In the genomic region with DNA sequence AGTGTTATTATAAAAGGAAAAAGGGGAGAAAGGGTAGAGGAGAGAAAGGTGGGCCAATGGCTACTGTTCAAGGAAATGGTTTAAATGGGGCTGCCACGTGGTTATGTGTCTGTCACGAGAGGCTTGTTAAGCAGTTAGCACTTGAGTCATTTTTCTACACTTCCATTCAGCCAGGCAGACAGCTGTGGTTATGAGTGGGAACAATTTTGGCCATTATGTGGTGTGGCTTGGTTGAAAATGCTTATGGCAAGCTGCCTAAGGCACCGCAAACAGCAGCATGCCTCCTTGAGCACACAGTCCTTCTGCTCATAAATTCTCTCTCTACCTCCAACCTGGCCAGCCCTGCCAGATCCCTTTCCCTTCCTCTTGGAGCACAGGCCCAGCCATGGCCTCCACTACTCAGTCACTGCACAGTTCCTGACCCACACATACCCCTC, we compare ENCODE assay signal across 1 cellular context.
TF ChIP-seq lines count a peak whose summit lies in the region.

No MANE protein-coding gene starts in this region.

TF ChIP-seq in GM12878, 131 proteins besides CTCF, POLR2A, EP300 and RAD21 (continued from another document and continues in another):
- no peak for TF ChIP-seq ZNF622 (IDR thresholded peaks at IDR 0.05)
- TF ChIP-seq IKZF2 (IDR thresholded peaks at IDR 0.05), result peak; percentile 95 to 96
- no peak for TF ChIP-seq SMC3 (IDR thresholded peaks at IDR 0.05; ENCODE audit: borderline replicate concordance, low read length)
- no peak; the same call in 1 of the 2 replicates for TF ChIP-seq TARDBP (IDR thresholded peaks at IDR 0.05; ENCODE audit: borderline replicate concordance)
- TF ChIP-seq POLR2AphosphoS2 (IDR thresholded peaks at IDR 0.05; ENCODE audit: low read depth, low read length), result no peak
- no peak for TF ChIP-seq WRNIP1 (IDR thresholded peaks at IDR 0.05; ENCODE audit: borderline replicate concordance, low read depth, low read length)
- TF ChIP-seq NR2C1 (IDR thresholded peaks at IDR 0.05), result no peak
- peak; percentile 83; the same call in 1 of the 2 replicates for TF ChIP-seq MTA3 (IDR thresholded peaks at IDR 0.05; ENCODE audit: borderline replicate concordance, low read length)
- TF ChIP-seq SP1 (IDR thresholded peaks at IDR 0.05; ENCODE audit: low read depth, low read length), result peak; percentile 14
- TF ChIP-seq ZNF274 (IDR thresholded peaks at IDR 0.05; ENCODE audit: insufficient read depth, insufficient read length), result no peak
- TF ChIP-seq, protein P1, sequence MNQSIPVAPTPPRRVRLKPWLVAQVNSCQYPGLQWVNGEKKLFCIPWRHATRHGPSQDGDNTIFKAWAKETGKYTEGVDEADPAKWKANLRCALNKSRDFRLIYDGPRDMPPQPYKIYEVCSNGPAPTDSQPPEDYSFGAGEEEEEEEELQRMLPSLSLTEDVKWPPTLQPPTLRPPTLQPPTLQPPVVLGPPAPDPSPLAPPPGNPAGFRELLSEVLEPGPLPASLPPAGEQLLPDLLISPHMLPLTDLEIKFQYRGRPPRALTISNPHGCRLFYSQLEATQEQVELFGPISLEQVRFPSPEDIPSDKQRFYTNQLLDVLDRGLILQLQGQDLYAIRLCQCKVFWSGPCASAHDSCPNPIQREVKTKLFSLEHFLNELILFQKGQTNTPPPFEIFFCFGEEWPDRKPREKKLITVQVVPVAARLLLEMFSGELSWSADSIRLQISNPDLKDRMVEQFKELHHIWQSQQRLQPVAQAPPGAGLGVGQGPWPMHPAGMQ (IDR thresholded peaks at IDR 0.05; ENCODE audit: borderline replicate concordance), result peak; percentile 60; the same call in 1 of the 2 replicates
- TF ChIP-seq HDAC2 (IDR thresholded peaks at IDR 0.05), result no peak
- TF ChIP-seq USF2 (IDR thresholded peaks at IDR 0.05; ENCODE audit: borderline replicate concordance, low read depth, low read length), result peak; percentile 60
- no peak for TF ChIP-seq IRF3 (IDR thresholded peaks at IDR 0.05)
- TF ChIP-seq CREM (IDR thresholded peaks at IDR 0.05; ENCODE audit: low read depth), result peak; percentile 61
- no peak for TF ChIP-seq SPI1 (IDR thresholded peaks at IDR 0.05; ENCODE audit: borderline replicate concordance, insufficient read depth, low read depth, low read length)
- peak; percentile 99 for TF ChIP-seq RUNX3 (IDR thresholded peaks at IDR 0.05; ENCODE audit: low read length)
- TF ChIP-seq MEF2B (IDR thresholded peaks at IDR 0.05; ENCODE audit: partially characterized antibody, poor library complexity, severe bottlenecking), result peak; percentile 81
- TF ChIP-seq TCF3 (IDR thresholded peaks at IDR 0.05; ENCODE audit: borderline replicate concordance, insufficient read depth, low read depth, low read length), result peak; percentile 72
- peak; percentile 68; the same call in 1 of the 2 replicates for TF ChIP-seq ZBED1 (IDR thresholded peaks at IDR 0.05; ENCODE audit: borderline replicate concordance)
- peak; percentile 91 for TF ChIP-seq MAX (IDR thresholded peaks at IDR 0.05; ENCODE audit: low read depth, low read length)
- no peak for TF ChIP-seq CEBPB (IDR thresholded peaks at IDR 0.05; ENCODE audit: borderline replicate concordance in 1 of 2, low read depth in 2 of 2, low read length in 2 of 2)
- peak; percentile 75; the same call in 1 of the 2 replicates for TF ChIP-seq FOXM1 (IDR thresholded peaks at IDR 0.05; ENCODE audit: low read depth, low read length)
- no peak for TF ChIP-seq ZZZ3 (IDR thresholded peaks at IDR 0.05; ENCODE audit: control insufficient read depth, insufficient read length, low read depth)
- peak; percentile 96 for TF ChIP-seq CBFB (IDR thresholded peaks at IDR 0.05; ENCODE audit: low read depth)
- TF ChIP-seq, protein P2, sequence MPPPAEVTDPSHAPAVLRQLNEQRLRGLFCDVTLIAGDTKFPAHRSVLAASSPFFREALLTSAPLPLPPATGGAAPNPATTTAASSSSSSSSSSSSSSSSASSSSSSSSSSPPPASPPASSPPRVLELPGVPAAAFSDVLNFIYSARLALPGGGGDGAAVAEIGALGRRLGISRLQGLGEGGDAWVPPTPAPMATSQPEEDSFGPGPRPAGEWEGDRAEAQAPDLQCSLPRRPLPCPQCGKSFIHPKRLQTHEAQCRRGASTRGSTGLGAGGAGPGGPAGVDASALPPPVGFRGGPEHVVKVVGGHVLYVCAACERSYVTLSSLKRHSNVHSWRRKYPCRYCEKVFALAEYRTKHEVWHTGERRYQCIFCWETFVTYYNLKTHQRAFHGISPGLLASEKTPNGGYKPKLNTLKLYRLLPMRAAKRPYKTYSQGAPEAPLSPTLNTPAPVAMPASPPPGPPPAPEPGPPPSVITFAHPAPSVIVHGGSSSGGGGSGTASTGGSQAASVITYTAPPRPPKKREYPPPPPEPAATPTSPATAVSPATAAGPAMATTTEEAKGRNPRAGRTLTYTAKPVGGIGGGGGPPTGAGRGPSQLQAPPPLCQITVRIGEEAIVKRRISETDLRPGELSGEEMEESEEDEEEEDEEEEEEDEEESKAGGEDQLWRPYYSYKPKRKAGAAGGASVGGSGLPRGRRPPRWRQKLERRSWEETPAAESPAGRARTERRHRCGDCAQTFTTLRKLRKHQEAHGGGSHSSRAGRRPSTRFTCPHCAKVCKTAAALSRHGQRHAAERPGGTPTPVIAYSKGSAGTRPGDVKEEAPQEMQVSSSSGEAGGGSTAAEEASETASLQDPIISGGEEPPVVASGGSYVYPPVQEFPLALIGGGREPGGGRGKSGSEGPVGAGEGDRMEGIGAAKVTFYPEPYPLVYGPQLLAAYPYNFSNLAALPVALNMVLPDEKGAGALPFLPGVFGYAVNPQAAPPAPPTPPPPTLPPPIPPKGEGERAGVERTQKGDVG (CRISPR knock-in tag; IDR thresholded peaks at IDR 0.05), result no peak
- no peak for TF ChIP-seq HDAC6 (IDR thresholded peaks at IDR 0.05; ENCODE audit: unreplicated experiment)
- peak; percentile 99 for TF ChIP-seq MTA2 (IDR thresholded peaks at IDR 0.05; ENCODE audit: low read depth)
- no peak for TF ChIP-seq ZNF207 (IDR thresholded peaks at IDR 0.05; ENCODE audit: borderline replicate concordance)
- TF ChIP-seq HDGF (IDR thresholded peaks at IDR 0.05), result no peak
- peak; percentile 61; the same call in 1 of the 2 replicates for TF ChIP-seq BMI1 (IDR thresholded peaks at IDR 0.05; ENCODE audit: borderline replicate concordance)
- peak in 1 of 2 experiments; percentile 36; a peak in 1 of 4 replicates for TF ChIP-seq ETV6 (conservative IDR thresholded peaks at IDR 0.05 in 1 of 2, IDR thresholded peaks at IDR 0.05 in 1 of 2; ENCODE audit: borderline replicate concordance in 1 of 2, low read depth in 1 of 2)
- peak; percentile 85 for TF ChIP-seq TCF12 (IDR thresholded peaks at IDR 0.05; ENCODE audit: low read depth, low read length)
- peak; percentile 94 for TF ChIP-seq ZNF687 (IDR thresholded peaks at IDR 0.05)
- no peak for TF ChIP-seq TAF1 (IDR thresholded peaks at IDR 0.05; ENCODE audit: borderline replicate concordance, low read depth, low read length)
- no peak for TF ChIP-seq SUZ12 (IDR thresholded peaks at IDR 0.05; ENCODE audit: unreplicated experiment)
- TF ChIP-seq MYB (IDR thresholded peaks at IDR 0.05; ENCODE audit: borderline replicate concordance, low read depth, low read length), result 0 out of 2 replicates have a peak, but pooled peaks have one; percentile 56
- 0 out of 2 replicates have a peak, but pooled peaks have one; percentile 26 for TF ChIP-seq YY1 (IDR thresholded peaks at IDR 0.05; ENCODE audit: low read depth, low read length)
- TF ChIP-seq SKIL (IDR thresholded peaks at IDR 0.05; ENCODE audit: low read depth, poor library complexity, severe bottlenecking), result peak; percentile 99
- TF ChIP-seq CREB1 (IDR thresholded peaks at IDR 0.05; ENCODE audit: low read depth), result peak; percentile 43; the same call in 1 of the 2 replicates
- TF ChIP-seq ZSCAN29 (IDR thresholded peaks at IDR 0.05), result 0 out of 2 replicates have a peak, but pooled peaks have one; percentile 22
- TF ChIP-seq PAX8 (IDR thresholded peaks at IDR 0.05), result no peak
- TF ChIP-seq ZNF384 (IDR thresholded peaks at IDR 0.05; ENCODE audit: borderline replicate concordance, low read depth, low read length), result no peak
- no peak for TF ChIP-seq NFYA (IDR thresholded peaks at IDR 0.05; ENCODE audit: borderline replicate concordance, low read depth, low read length)
- TF ChIP-seq ZNF217 (IDR thresholded peaks at IDR 0.05), result 0 out of 2 replicates have a peak, but pooled peaks have one; percentile 42
- no peak for TF ChIP-seq SIX5 (IDR thresholded peaks at IDR 0.05; ENCODE audit: low read depth, low read length, severe bottlenecking)
- TF ChIP-seq ATF7 (IDR thresholded peaks at IDR 0.05; ENCODE audit: low read depth), result peak; percentile 90
- TF ChIP-seq ATF2 (IDR thresholded peaks at IDR 0.05; ENCODE audit: low read length), result no peak; the same call in 1 of the 2 replicates
- TF ChIP-seq KLF5 (IDR thresholded peaks at IDR 0.05; ENCODE audit: partially characterized antibody), result no peak
- no peak for TF ChIP-seq SREBF2 (IDR thresholded peaks at IDR 0.05; ENCODE audit: low read length)
- TF ChIP-seq FOS (IDR thresholded peaks at IDR 0.05; ENCODE audit: borderline replicate concordance, extremely low read depth, insufficient read length), result no peak
- TF ChIP-seq JUNB (IDR thresholded peaks at IDR 0.05), result peak; percentile 46; the same call in 1 of the 2 replicates
- TF ChIP-seq BRCA1 (IDR thresholded peaks at IDR 0.05; ENCODE audit: low read depth, low read length), result no peak
- TF ChIP-seq SMARCA5 (IDR thresholded peaks at IDR 0.05), result no peak
